13 cellular contexts compared by ENCODE assay signal in genomic region chr1:223695941-223696340, GRCh38. TPM values are rescaled to one million over a fixed set of nuclear protein-coding genes. Genes with fewer than 3 reads are reported as not detected.
DNase-seq lines count a peak whose midpoint lies in the region; ATAC-seq and TF ChIP-seq lines count a peak whose summit lies in the region.
"Had no signal": no experiment of that assay in that cellular context is flagged by ENCODE, and none has a peak within 500 bp of the region (broad histone marks: within the 10 kb centered on the region; RNA-seq: fewer than 3 reads in every experiment).

No MANE protein-coding gene starts in this region.

- TF ChIP-seq CTCF in GM20000 (IDR thresholded peaks at IDR 0.05; ENCODE audit: extremely low read depth, missing control alignments) (no peak), chondrocyte (IDR thresholded peaks at IDR 0.05) (no peak), nephron progenitor cell (IDR thresholded peaks at IDR 0.05) (no peak)

- DNase-seq in GM20000 (ENCODE audit: low spot score) (peak; percentile 2), NCI-H82 treated with DMSO at 0.1 percent for 48 hours (lab: John Stamatoyannopoulos, UW; ENCODE audit: unreplicated experiment) (peak; percentile 13), chondrocyte (ENCODE audit: low spot score) (no peak), nephron progenitor cell (no peak), NCI-H2196 (lab: John Stamatoyannopoulos, UW; ENCODE audit: unreplicated experiment) (no peak), kidney tubule cell (ENCODE audit: low spot score) (no peak)
- DNase-seq in stimulated activated effector memory CD8-positive, alpha-beta T cell treated with anti-CD3 and anti-CD28 coated beads, Interleukin-12 subunit alpha, Interleukin-12 subunit beta, amount 100 ng/mL, for 72 hours (ENCODE audit: low spot score in 2 of 2): no peak
- DNase-seq: ACHN, NCI-H1417 treated with DMSO at 0.1 percent for 48 hours, NCI-H1930, PC-9 had no signal

- H3K27ac Mint-ChIP-seq in chondrocyte (ENCODE audit: unreplicated experiment) (peak overlapping the region; percentile 79), nephron progenitor cell (no peak overlapping the region)
- H3K27ac Mint-ChIP-seq in stimulated activated effector memory CD8-positive, alpha-beta T cell treated with anti-CD3 and anti-CD28 coated beads, Interleukin-12 subunit alpha, Interleukin-12 subunit beta, amount 100 ng/mL, for 72 hours: peak overlapping the region; percentile 40
- H3K27ac Mint-ChIP-seq: CD4-positive, alpha-beta T cell had no signal

- H3K36me3 Mint-ChIP-seq in chondrocyte (ENCODE audit: low read depth) (no peaks in the 10 kb centered on the region), nephron progenitor cell (ENCODE audit: low read depth) (no peaks in the 10 kb centered on the region)
- H3K36me3 Mint-ChIP-seq in stimulated activated effector memory CD8-positive, alpha-beta T cell treated with anti-CD3 and anti-CD28 coated beads, Interleukin-12 subunit alpha, Interleukin-12 subunit beta, amount 100 ng/mL, for 72 hours: no peaks in the 10 kb centered on the region

- peaks cover 40% of the 10 kb centered on the region for H3K4me1 Mint-ChIP-seq in chondrocyte (ENCODE audit: low read depth)
- peaks cover 23% of the 10 kb centered on the region for H3K4me1 Mint-ChIP-seq in stimulated activated effector memory CD8-positive, alpha-beta T cell treated with anti-CD3 and anti-CD28 coated beads, Interleukin-12 subunit alpha, Interleukin-12 subunit beta, amount 100 ng/mL, for 72 hours
- H3K4me1 Mint-ChIP-seq in nephron progenitor cell: peaks cover 10% of the 10 kb centered on the region

- ATAC-seq in stimulated activated effector memory CD8-positive, alpha-beta T cell treated with anti-CD3 and anti-CD28 coated beads, Interleukin-12 subunit alpha, Interleukin-12 subunit beta, amount 100 ng/mL, for 72 hours: no peak

- H3K9me3 Mint-ChIP-seq in chondrocyte (ENCODE audit: low read depth): no peaks in the 10 kb centered on the region
- no peaks in the 10 kb centered on the region for H3K9me3 Mint-ChIP-seq in stimulated activated effector memory CD8-positive, alpha-beta T cell treated with anti-CD3 and anti-CD28 coated beads, Interleukin-12 subunit alpha, Interleukin-12 subunit beta, amount 100 ng/mL, for 72 hours
- no peaks in the 10 kb centered on the region for H3K9me3 Mint-ChIP-seq in nephron progenitor cell
- H3K9me3 Mint-ChIP-seq: CD4-positive, alpha-beta T cell had no signal

- H3K4me3 Mint-ChIP-seq in chondrocyte (ENCODE audit: unreplicated experiment) (no peak overlapping the region), nephron progenitor cell (no peak overlapping the region)
- no peak overlapping the region for H3K4me3 Mint-ChIP-seq in stimulated activated effector memory CD8-positive, alpha-beta T cell treated with anti-CD3 and anti-CD28 coated beads, Interleukin-12 subunit alpha, Interleukin-12 subunit beta, amount 100 ng/mL, for 72 hours
- H3K4me3 Mint-ChIP-seq: CD4-positive, alpha-beta T cell had no signal

- H3K27me3 Mint-ChIP-seq in chondrocyte (ENCODE audit: low read depth) (no peaks in the 10 kb centered on the region), nephron progenitor cell (ENCODE audit: low read depth, poor library complexity) (peaks cover 7% of the 10 kb centered on the region)
- H3K27me3 Mint-ChIP-seq: CD4-positive, alpha-beta T cell had no signal

RNA-seq across cellular contexts. Expression of gene CAPN2, which starts 16.4 kb away (rescaled TPM):
- 202 to 241 TPM (median 238 TPM) in 3 replicates for total RNA-seq in chondrocyte

RNA-seq across cellular contexts. Expression of gene CAPN8, which starts 30.4 kb away (rescaled TPM):
- total RNA-seq in chondrocyte: not detected in 3 replicates
- total RNA-seq: SJSA1 had no signal

Comparison
In these comparisons a context has a peak if more than half of its experiments do, and no peak if none do; other contexts are left out.
1. DNase-seq: peak in GM20000 (single experiment) and NCI-H82 treated with DMSO at 0.1 percent for 48 hours (single experiment); none in chondrocyte (single experiment), stimulated activated effector memory CD8-positive, alpha-beta T cell treated with anti-CD3 and anti-CD28 coated beads, Interleukin-12 subunit alpha, Interleukin-12 subunit beta, amount 100 ng/mL, for 72 hours (0 of 2), nephron progenitor cell (single experiment), NCI-H2196 (single experiment) and kidney tubule cell (single experiment).